9 cellular contexts compared by ENCODE assay signal in the genomic region with DNA sequence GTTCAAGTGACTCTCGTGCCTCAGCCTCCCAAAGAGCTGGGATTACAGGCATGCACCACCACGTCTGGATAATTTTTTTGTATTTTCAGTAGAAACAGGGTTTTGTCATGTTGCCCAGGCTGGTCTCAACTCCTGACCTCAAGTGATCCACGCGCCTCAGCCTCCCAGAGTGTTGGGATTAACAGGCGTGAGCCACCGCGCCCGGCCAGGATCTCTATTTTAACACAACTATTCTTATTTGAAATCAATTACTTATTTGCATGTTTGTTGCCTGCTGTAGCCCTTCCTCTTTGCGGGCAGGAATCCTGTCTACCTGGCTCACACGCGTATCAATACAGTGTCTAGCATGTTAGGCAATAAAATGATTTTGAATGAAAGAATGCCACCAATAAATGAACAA. TPM values are rescaled to one million over a fixed set of nuclear protein-coding genes. Genes with fewer than 3 reads are reported as not detected.
A peak's percentile ranks its signal among the peaks of the same experiment; 100 is the strongest.
DNase-seq lines count a peak whose midpoint lies in the region; ATAC-seq, FAIRE-seq and TF ChIP-seq lines count a peak whose summit lies in the region.
"Had no signal": no experiment of that assay in that cellular context is flagged by ENCODE, and none has a peak within 500 bp of the region (broad histone marks: within the 10 kb centered on the region; RNA-seq: fewer than 3 reads in every experiment).

No MANE protein-coding gene starts in this region.

- DNase-seq in CD4-positive, alpha-beta T cell = no peak
- DNase-seq in adipocyte (ENCODE audit: low read depth) = no peak
- DNase-seq in nephron progenitor cell = no peak
- DNase-seq in small intestine = no peak
- no peak for DNase-seq in G401 (ENCODE audit: low spot score)
- DNase-seq: Right ventricle myocardium superior had no signal

- intact Hi-C loops in CD4-positive, alpha-beta T cell (cut with DNase I, micrococcal nuclease) = loop anchor here (1.0 to 10.0 kb wide), 6 partner anchors 131 to 783 kb away; partner anchors contain the start of gene TENT4B (in 1 of the 2)

- FAIRE-seq in small intestine (lab: Jason Lieb, UNC) = no peak

- no peaks in the 10 kb centered on the region for H3K9me3 Mint-ChIP-seq in CD4-positive, alpha-beta T cell
- H3K9me3 Mint-ChIP-seq in nephron progenitor cell = no peaks in the 10 kb centered on the region

- no peak for TF ChIP-seq CTCF in CD4-positive, alpha-beta T cell (IDR thresholded peaks at IDR 0.05)
- TF ChIP-seq CTCF in nephron progenitor cell (IDR thresholded peaks at IDR 0.05) = no peak

- H3K4me1 ChIP-seq in HUES6 (ENCODE audit: control insufficient read depth, insufficient read depth, low read length) (peaks cover 8% of the 10 kb centered on the region), adipocyte (ENCODE audit: control insufficient read depth, insufficient read depth, low read length) (peaks cover 12% of the 10 kb centered on the region), small intestine (ENCODE audit: control insufficient read depth in 2 of 2, insufficient read depth in 1 of 2, low read depth in 1 of 2, low read length in 1 of 2) (peaks cover 0 to 3% of the 10 kb centered on the region in 2 donors)

- peaks cover 4% of the 10 kb centered on the region for H3K36me3 ChIP-seq in HUES6 (ENCODE audit: control insufficient read depth, insufficient read depth, low read length)
- peaks cover 4% of the 10 kb centered on the region for H3K36me3 ChIP-seq in adipocyte (ENCODE audit: control insufficient read depth, insufficient read depth, low read length, severe bottlenecking)
- H3K36me3 ChIP-seq in small intestine (ENCODE audit: control insufficient read depth in 2 of 2, insufficient read depth in 2 of 2, low read length in 2 of 2) = no peaks in the 10 kb centered on the region

- in situ Hi-C loops in G401 (cut with HindIII; ENCODE audit: low sequenced_read_pairs) = no loop called here

- ATAC-seq in CD4-positive, alpha-beta T cell (ENCODE audit: poor library complexity) = no peak
- ATAC-seq in GM21447 (IDR thresholded peaks at IDR 0.05; ENCODE audit: unreplicated experiment) = no peak
- no peak for ATAC-seq in GM21619 (IDR thresholded peaks at IDR 0.05; ENCODE audit: unreplicated experiment)

- H3K9ac ChIP-seq in HUES6 (ENCODE audit: low read length) (no peak overlapping the region), adipocyte (ENCODE audit: low read length) (peak overlapping the region; percentile 66)

- WGBS in small intestine, 3 donors = 64 to 83% (median 78%) methylated on average over 11 of the region's 11 CpGs

- peaks cover 21% of the 10 kb centered on the region for H3K36me3 Mint-ChIP-seq in CD4-positive, alpha-beta T cell (ENCODE audit: low read depth)
- H3K36me3 Mint-ChIP-seq in nephron progenitor cell (ENCODE audit: low read depth) = peaks cover 10% of the 10 kb centered on the region

- POLR2A ChIA-PET in CD4-positive, alpha-beta T cell (lab: Charles Lee) = interaction anchor here (1.3 to 2.7 kb wide), 5 partner anchors 42 to 641 kb away, joined by 3 to 41 read pairs (median 10); partner anchors contain the start of gene HEATR3

- CTCF ChIA-PET in CD4-positive, alpha-beta T cell (lab: Charles Lee) = interaction anchor here (0.7 to 3.3 kb wide), 13 partner anchors 10 to 782 kb away, joined by 3 to 48 read pairs (median 4); partner anchors contain the start of genes HEATR3 and TENT4B

- no peaks in the 10 kb centered on the region for H3K9me3 ChIP-seq in CD4-positive, alpha-beta T cell (ENCODE audit: control insufficient read depth, low read length)
- H3K9me3 ChIP-seq in HUES6 (ENCODE audit: control insufficient read depth, insufficient read depth, low read depth, low read length) (no peaks in the 10 kb centered on the region), adipocyte (ENCODE audit: control insufficient read depth, low read length) (no peaks in the 10 kb centered on the region), small intestine (ENCODE audit: control insufficient read depth, low read depth) (no peaks in the 10 kb centered on the region)

- H3K27ac ChIP-seq in CD4-positive, alpha-beta T cell (ENCODE audit: low read depth, low read length) = no peak overlapping the region
- H3K27ac ChIP-seq in HUES6 (ENCODE audit: low read depth, low read length) (no peak overlapping the region), small intestine (ENCODE audit: low read depth in 1 of 2, low read length in 1 of 2) (no peak overlapping the region)

- peak overlapping the region; percentile 28; the same call in 1 of the 2 replicates for H3K4me3 ChIP-seq in HUES6 (ENCODE audit: low read depth, low read length)
- H3K4me3 ChIP-seq in adipocyte (ENCODE audit: low read length) = no peak overlapping the region
- H3K4me3 ChIP-seq in small intestine (ENCODE audit: low read depth in 1 of 2, low read length in 2 of 2) = no peak overlapping the region

- H3K4me1 Mint-ChIP-seq in CD4-positive, alpha-beta T cell (ENCODE audit: low read depth) = peaks cover 33% of the 10 kb centered on the region
- peaks cover 32% of the 10 kb centered on the region for H3K4me1 Mint-ChIP-seq in nephron progenitor cell

- H3K27ac Mint-ChIP-seq in CD4-positive, alpha-beta T cell = peak overlapping the region; percentile 90
- H3K27ac Mint-ChIP-seq in nephron progenitor cell = no peak overlapping the region

- no peaks in the 10 kb centered on the region for H3K27me3 ChIP-seq in CD4-positive, alpha-beta T cell (ENCODE audit: control insufficient read depth, insufficient read depth, low read length)
- H3K27me3 ChIP-seq in HUES6 (ENCODE audit: control insufficient read depth, insufficient read depth, low read length) (no peaks in the 10 kb centered on the region), adipocyte (replicated peaks; ENCODE audit: control insufficient read depth, insufficient read depth, low read length) (peaks cover 3% of the 10 kb centered on the region), small intestine (ENCODE audit: control insufficient read depth in 2 of 2, insufficient read depth in 2 of 2, low read length in 2 of 2) (no peaks in the 10 kb centered on the region)

- H3K4me3 Mint-ChIP-seq in CD4-positive, alpha-beta T cell = peak overlapping the region; percentile 94
- peak overlapping the region; percentile 95 for H3K4me3 Mint-ChIP-seq in nephron progenitor cell

- no peaks in the 10 kb centered on the region for H3K27me3 Mint-ChIP-seq in CD4-positive, alpha-beta T cell
- peaks cover 5% of the 10 kb centered on the region for H3K27me3 Mint-ChIP-seq in nephron progenitor cell (ENCODE audit: low read depth, poor library complexity)

RNA-seq across cellular contexts. Expression of gene CNEP1R1, which starts 0.8 kb away (rescaled TPM):
- 10 to 100 TPM; 36.6 to 46.3 TPM for total RNA-seq in CD4-positive, alpha-beta T cell
- 1 to 10 TPM; 6.8 to 7.6 (median 7.3) TPM for polyA plus RNA-seq in small intestine
- total RNA-seq in G401 (2014; rRNA removed; shearing (Covaris generic)) = 12.2 and 22.5 TPM in 2 replicates

RNA-seq across cellular contexts. Expression of gene HEATR3, which starts 41.6 kb away (rescaled TPM):
- total RNA-seq in CD4-positive, alpha-beta T cell = 10 to 100 TPM; 10.1 to 10.6 TPM
- polyA plus RNA-seq in small intestine = 10 to 100 TPM; 11.9 to 14.3 (median 12.3) TPM
- 16.8 and 22.1 TPM in 2 replicates for total RNA-seq in G401 (2014; rRNA removed; shearing (Covaris generic))
